In genomic region chr3:149465351-149465883, GRCh38 we compare ENCODE assay signal across 27 cellular contexts. TPM values are rescaled to one million over a fixed set of nuclear protein-coding genes. Genes with fewer than 3 reads are reported as not detected.
A peak's percentile ranks its signal among the peaks of the same experiment; 100 is the strongest.
DNase-seq lines count a peak whose midpoint lies in the region; ATAC-seq and TF ChIP-seq lines count a peak whose summit lies in the region.
"Had no signal": no experiment of that assay in that cellular context is flagged by ENCODE, and none has a peak within 500 bp of the region (broad histone marks: within the 10 kb centered on the region; RNA-seq: fewer than 3 reads in every experiment).

No MANE protein-coding gene starts in this region.

- H3K9me3 Mint-ChIP-seq in GM23338 (no peaks in the 10 kb centered on the region; the same call in 2 of the 3 replicates), MCF 10A (ENCODE audit: unreplicated experiment) (no peaks in the 10 kb centered on the region)
- no peaks in the 10 kb centered on the region for H3K9me3 Mint-ChIP-seq in activated T-cell treated with anti-CD3 and anti-CD28 coated beads, Interleukin-2, amount 50 U/mL, for 4 hours
- no peaks in the 10 kb centered on the region for H3K9me3 Mint-ChIP-seq in T-helper 2 cell treated with Interferon-gamma antibody and Interleukin-4, amounts not matched to agents 5 μg/mL and 100 μg/mL, for 36 hours

- H2BK120ac ChIP-seq in mesenchymal stem cell (ENCODE audit: low read depth, low read length): no peak overlapping the region

- no peak overlapping the region for H3K27ac ChIP-seq in GM23338 (ENCODE audit: low read depth)
- no peak overlapping the region for H3K27ac ChIP-seq in esophagus muscularis mucosa (replicated peaks in 1 of 4)
- H3K27ac ChIP-seq in mesenchymal stem cell (ENCODE audit: low read length, poor library complexity, severe bottlenecking): peak overlapping the region; percentile 38
- H3K27ac ChIP-seq: BLaER1, ovary, right lobe of liver, stomach had no signal

- H4K20me1 ChIP-seq in GM23338 (replicated peaks; ENCODE audit: insufficient read depth): no peaks in the 10 kb centered on the region
- H4K20me1 ChIP-seq: BLaER1 had no signal

- no peaks in the 10 kb centered on the region for H3K79me1 ChIP-seq in mesenchymal stem cell (replicated peaks; ENCODE audit: low read length, poor library complexity, severe bottlenecking)

- H3K36me3 Mint-ChIP-seq in GM23338 (ENCODE audit: low read depth) (no peaks in the 10 kb centered on the region), MCF 10A (ENCODE audit: insufficient read depth, unreplicated experiment) (no peaks in the 10 kb centered on the region)
- H3K36me3 Mint-ChIP-seq in activated T-cell treated with anti-CD3 and anti-CD28 coated beads, Interleukin-2, amount 50 U/mL, for 4 hours (ENCODE audit: insufficient read depth): no peaks in the 10 kb centered on the region
- no peaks in the 10 kb centered on the region for H3K36me3 Mint-ChIP-seq in T-helper 2 cell treated with Interferon-gamma antibody and Interleukin-4, amounts not matched to agents 5 μg/mL and 100 μg/mL, for 36 hours (ENCODE audit: low read depth)
- H3K36me3 Mint-ChIP-seq: type B pancreatic cell had no signal

- no peak for ATAC-seq in GM23338
- ATAC-seq in activated T-cell treated with anti-CD3 and anti-CD28 coated beads, Interleukin-2, amount 50 U/mL, for 4 hours: no peak
- ATAC-seq: activated CD8-positive, alpha-beta T cell treated with anti-CD3 and anti-CD28 coated beads, Interleukin-2, amount 10 ng/mL, durations not matched to agents 7 days and 5 days; right lobe of liver had no signal

- H3K4me2 ChIP-seq in GM23338 (no peak overlapping the region), mesenchymal stem cell (ENCODE audit: low read length, poor library complexity, severe bottlenecking) (no peak overlapping the region), skeletal muscle satellite cell (ENCODE audit: low read length) (no peak overlapping the region)
- H3K4me2 ChIP-seq: BLaER1 had no signal

- no peaks in the 10 kb centered on the region for H3K27me3 ChIP-seq in GM23338 (ENCODE audit: insufficient read depth)
- H3K27me3 ChIP-seq in esophagus muscularis mucosa: no peaks in the 10 kb centered on the region
- no peaks in the 10 kb centered on the region for H3K27me3 ChIP-seq in mesenchymal stem cell (ENCODE audit: control insufficient read depth in 1 of 2, insufficient read depth in 1 of 2, low read length in 2 of 2)
- H3K27me3 ChIP-seq in skeletal muscle satellite cell (ENCODE audit: control insufficient read depth, insufficient read depth, low read length): no peaks in the 10 kb centered on the region
- H3K27me3 ChIP-seq: BLaER1, ovary, right lobe of liver, stomach had no signal

- H2BK5ac ChIP-seq in mesenchymal stem cell (ENCODE audit: low read depth, low read length, poor library complexity, severe bottlenecking): no peak overlapping the region

- peaks cover 26% of the 10 kb centered on the region for H3K4me1 ChIP-seq in GM23338 (ENCODE audit: insufficient read depth)
- H3K4me1 ChIP-seq in esophagus muscularis mucosa: peaks cover 0 to 8% (median 3%) of the 10 kb centered on the region in 4 donors
- H3K4me1 ChIP-seq in mesenchymal stem cell (ENCODE audit: control insufficient read depth, insufficient read depth, low read depth, low read length): peaks cover 3% of the 10 kb centered on the region
- peaks cover 61% of the 10 kb centered on the region for H3K4me1 ChIP-seq in skeletal muscle satellite cell (ENCODE audit: control insufficient read depth, insufficient read depth, low read length)
- H3K4me1 ChIP-seq: BLaER1 had no signal

- H3F3A ChIP-seq in GM23338 (replicated peaks; ENCODE audit: low read depth): no peaks in the 10 kb centered on the region

- H2AFZ ChIP-seq in GM23338: peak overlapping the region; percentile 38; the same call in 1 of the 2 replicates
- H2AFZ ChIP-seq in mesenchymal stem cell (ENCODE audit: low read depth, low read length): no peak overlapping the region

- H3K23ac ChIP-seq in mesenchymal stem cell (ENCODE audit: low read length in 2 of 2): no peak overlapping the region

- no TSS peak for BruUV-seq in MCF 10A (replicated peaks; lab: Mats Ljungman, UMichigan)

- POLR2A ChIA-PET in MCF 10A (lab: Yijun Ruan, JAX): interaction anchor here (2.4 kb wide), 1 partner anchor 11 kb away, joined by 11 read pairs; no protein-coding TSS in a partner anchor

- H3K4me1 Mint-ChIP-seq in GM23338 (peaks cover 23% of the 10 kb centered on the region), MCF 10A (ENCODE audit: insufficient read depth, unreplicated experiment) (peaks cover 13% of the 10 kb centered on the region)
- H3K4me1 Mint-ChIP-seq in activated T-cell treated with anti-CD3 and anti-CD28 coated beads, Interleukin-2, amount 50 U/mL, for 4 hours (ENCODE audit: low read depth): no peaks in the 10 kb centered on the region
- H3K4me1 Mint-ChIP-seq in T-helper 2 cell treated with Interferon-gamma antibody and Interleukin-4, amounts not matched to agents 5 μg/mL and 100 μg/mL, for 36 hours (ENCODE audit: low read depth): no peaks in the 10 kb centered on the region

- H3K27me3 Mint-ChIP-seq in GM23338 (ENCODE audit: insufficient read depth, low read depth, poor library complexity): peaks cover 7% of the 10 kb centered on the region
- peaks cover 4% of the 10 kb centered on the region for H3K27me3 Mint-ChIP-seq in activated T-cell treated with anti-CD3 and anti-CD28 coated beads, Interleukin-2, amount 50 U/mL, for 4 hours (ENCODE audit: low read depth)
- H3K27me3 Mint-ChIP-seq in T-helper 2 cell treated with Interferon-gamma antibody and Interleukin-4, amounts not matched to agents 5 μg/mL and 100 μg/mL, for 36 hours (ENCODE audit: low read depth): peaks cover 5% of the 10 kb centered on the region
- H3K27me3 Mint-ChIP-seq in MCF 10A (ENCODE audit: insufficient read depth, unreplicated experiment): no peaks in the 10 kb centered on the region
- H3K27me3 Mint-ChIP-seq: type B pancreatic cell had no signal

- peak overlapping the region in 1 of 2 experiments; percentile 61 for H3K18ac ChIP-seq in mesenchymal stem cell (ENCODE audit: low read depth in 1 of 2, low read length in 2 of 2)

- H3K9ac ChIP-seq in mesenchymal stem cell (ENCODE audit: low read length) (peak overlapping the region; percentile 50), skeletal muscle satellite cell (ENCODE audit: low read depth, low read length) (peak overlapping the region; percentile 38)
- H3K9ac ChIP-seq: BLaER1 had no signal

- H3K14ac ChIP-seq in mesenchymal stem cell (ENCODE audit: low read length in 2 of 2): no peak overlapping the region

- peak overlapping the region in 1 of 2 experiments; percentile 20 for H3K4ac ChIP-seq in mesenchymal stem cell (ENCODE audit: low read depth in 1 of 2, low read length in 2 of 2)

- DNase-seq in GM23338 (ENCODE audit: low spot score): no peak
- peak; percentile 37 for DNase-seq in esophagus muscularis mucosa (ENCODE audit: extremely low spot score)
- DNase-seq in mesenchymal stem cell: no peak
- DNase-seq in KG1 (lab: John Stamatoyannopoulos, UW): no peak
- DNase-seq in activated T-cell treated with anti-CD3 and anti-CD28 coated beads, Interleukin-2, amount 50 U/mL, for 4 hours: no peak
- no peak for DNase-seq in T-helper 2 cell treated with Interferon-gamma antibody and Interleukin-4, amounts not matched to agents 5 μg/mL and 100 μg/mL, for 36 hours (ENCODE audit: low spot score)
- no peak for DNase-seq in MCF 10A (ENCODE audit: unreplicated experiment)
- DNase-seq: activated CD8-positive, alpha-beta T cell treated with anti-CD3 and anti-CD28 coated beads, Interleukin-2, amount 10 ng/mL, durations not matched to agents 7 days and 5 days; activated gamma-delta T cell treated with Interleukin-2 at 50 U/mL for 16 hours; DMS53; GDM1; Kasumi-1; NCI-H1694; NCI-H2171; NCI-H69; right lobe of liver; stomach had no signal

- H3K36me3 ChIP-seq in GM23338 (ENCODE audit: insufficient read depth) (no peaks in the 10 kb centered on the region), esophagus muscularis mucosa (no peaks in the 10 kb centered on the region), mesenchymal stem cell (ENCODE audit: control insufficient read depth in 1 of 2, insufficient read depth in 2 of 2, low read depth in 1 of 2, low read length in 2 of 2) (peaks cover 0 to 4% of the 10 kb centered on the region in 2 experiments), skeletal muscle satellite cell (ENCODE audit: insufficient read depth, low read length) (no peaks in the 10 kb centered on the region)
- H3K36me3 ChIP-seq: BLaER1, ovary, right lobe of liver, stomach had no signal

- peaks cover 3% of the 10 kb centered on the region; the same call in 1 of the 2 replicates for H3K9me2 ChIP-seq in GM23338 (ENCODE audit: insufficient read depth)

- H4K91ac ChIP-seq in mesenchymal stem cell (ENCODE audit: low read length): no peak overlapping the region

- TF ChIP-seq EP300 in esophagus muscularis mucosa (IDR thresholded peaks at IDR 0.05): no peak

- no peak for TF ChIP-seq POLR2A in esophagus muscularis mucosa (IDR thresholded peaks at IDR 0.05; ENCODE audit: low read depth)

- H3K9me3 ChIP-seq in esophagus muscularis mucosa (no peaks in the 10 kb centered on the region), mesenchymal stem cell (ENCODE audit: control insufficient read depth, low read length) (no peaks in the 10 kb centered on the region), skeletal muscle satellite cell (replicated peaks; ENCODE audit: low read length) (no peaks in the 10 kb centered on the region)
- H3K9me3 ChIP-seq: BLaER1, ovary, right lobe of liver, stomach had no signal

- H3K4me3 ChIP-seq in GM23338 (no peak overlapping the region), esophagus muscularis mucosa (no peak overlapping the region), mesenchymal stem cell (ENCODE audit: insufficient read depth in 1 of 2, low read depth in 1 of 2, low read length in 2 of 2) (peak overlapping the region in 1 of 2 experiments; percentile 23), skeletal muscle satellite cell (ENCODE audit: low read length) (no peak overlapping the region)
- H3K4me3 ChIP-seq: BLaER1, ovary, right lobe of liver, stomach had no signal

- H2BK15ac ChIP-seq in mesenchymal stem cell (ENCODE audit: low read depth, poor library complexity, severe bottlenecking): no peak overlapping the region

- peak overlapping the region; percentile 55 to 75 for H2BK12ac ChIP-seq in mesenchymal stem cell (ENCODE audit: low read length in 2 of 2)

- H4K8ac ChIP-seq in mesenchymal stem cell (ENCODE audit: low read length): peak overlapping the region; percentile 79

- WGBS in esophagus muscularis mucosa: 77% methylated on average over 10 of the region's 10 CpGs
- 78% methylated on average over 10 of the region's 10 CpGs for WGBS in mesenchymal stem cell

- H3K79me2 ChIP-seq in GM23338 (replicated peaks; ENCODE audit: insufficient read depth): no peaks in the 10 kb centered on the region

- H3K27ac Mint-ChIP-seq in GM23338 (no peak overlapping the region), MCF 10A (ENCODE audit: low read depth, unreplicated experiment) (no peak overlapping the region)
- no peak overlapping the region for H3K27ac Mint-ChIP-seq in T-helper 2 cell treated with Interferon-gamma antibody and Interleukin-4, amounts not matched to agents 5 μg/mL and 100 μg/mL, for 36 hours
- H3K27ac Mint-ChIP-seq: activated CD8-positive, alpha-beta T cell treated with anti-CD3 and anti-CD28 coated beads, Interleukin-2, amount 10 ng/mL, durations not matched to agents 7 days and 5 days; type B pancreatic cell had no signal

- intact Hi-C loops in esophagus muscularis mucosa (cut with DNase I): no loop called here
- intact Hi-C loops in MCF 10A (cut with micrococcal nuclease): no loop called here

- H3K4me3 Mint-ChIP-seq in GM23338 (no peak overlapping the region), MCF 10A (ENCODE audit: unreplicated experiment) (no peak overlapping the region)
- H3K4me3 Mint-ChIP-seq in activated T-cell treated with anti-CD3 and anti-CD28 coated beads, Interleukin-2, amount 50 U/mL, for 4 hours: no peak overlapping the region
- no peak overlapping the region for H3K4me3 Mint-ChIP-seq in T-helper 2 cell treated with Interferon-gamma antibody and Interleukin-4, amounts not matched to agents 5 μg/mL and 100 μg/mL, for 36 hours
- H3K4me3 Mint-ChIP-seq: activated CD8-positive, alpha-beta T cell treated with anti-CD3 and anti-CD28 coated beads, Interleukin-2, amount 10 ng/mL, durations not matched to agents 7 days and 5 days; type B pancreatic cell had no signal

- peak overlapping the region; percentile 9 for H2AK5ac ChIP-seq in mesenchymal stem cell (ENCODE audit: low read length, severe bottlenecking)

- CTCF ChIA-PET in MCF 10A (lab: Yijun Ruan, JAX): no interaction called here

- TF ChIP-seq CTCF in GM23338 (conservative IDR thresholded peaks at IDR 0.05; ENCODE audit: low read depth in 2 of 2): no peak
- no peak for TF ChIP-seq CTCF in esophagus muscularis mucosa (IDR thresholded peaks at IDR 0.05)
- TF ChIP-seq CTCF in MCF 10A (IDR thresholded peaks at IDR 0.05; ENCODE audit: unreplicated experiment): no peak

RNA-seq across cellular contexts. Expression of gene TM4SF4, which starts 9.1 kb away (rescaled TPM):
- total RNA-seq in GM23338 (2014; rRNA removed; shearing (Covaris generic)): not detected in 2 replicates
- not detected in 2 replicates for polyA plus RNA-seq in GM23338 (2016; fragmentation: Nextera tagmentation; extraction: Ambion mirVana)
- total RNA-seq in esophagus muscularis mucosa (1 to 10 TPM in 2 of 4 donors, under 1 TPM in 1, not detected in 1; 0.11 to 5.5 (median 2.7) TPM), MCF 10A (2022) (not detected in 2 replicates)
- polyA plus RNA-seq in mesenchymal stem cell (2013, experiment 1 of 2): 0.03 TPM
- 0.03 TPM for polyA plus RNA-seq in mesenchymal stem cell (2013, experiment 2 of 2)
- total RNA-seq in skeletal muscle satellite cell (2012; rRNA removed): not detected in 2 replicates
- 1 to 10 TPM in 2 of 3 donors, under 1 TPM in 1; 0.92 to 1.3 (median 1.0) TPM for total RNA-seq in activated T-cell treated with anti-CD3 and anti-CD28 coated beads, Interleukin-2, amount 50 U/mL, for 4 hours
- total RNA-seq: A673; activated CD8-positive, alpha-beta T cell treated with anti-CD3 and anti-CD28 coated beads, Interleukin-2, amount 10 ng/mL, durations not matched to agents 7 days and 5 days; bronchial epithelial cell; H7; kidney epithelial cell; SK-MEL-5; T-helper 1 cell treated with Interleukin-12 subunit alpha and Interleukin-12 subunit beta and Interleukin-4 antibody, amounts not matched to agents 30 ng/mL and 1 ng/mL, for 36 hours had no signal
